In genomic region chr10:72834183-72834825, GRCh38 we compare ENCODE assay signal across 8 cellular contexts. TPM values are rescaled to one million over a fixed set of nuclear protein-coding genes. Genes with fewer than 3 reads are reported as not detected.
A peak's percentile ranks its signal among the peaks of the same experiment; 100 is the strongest.
DNase-seq lines count a peak whose midpoint lies in the region; ATAC-seq and TF ChIP-seq lines count a peak whose summit lies in the region.

No MANE protein-coding gene starts in this region.

- H3K9me3 ChIP-seq in gastroesophageal sphincter = no peaks in the 10 kb centered on the region
- H3K9me3 ChIP-seq in ovary = no peaks in the 10 kb centered on the region

- H3K4me3 ChIP-seq in BJ (ENCODE audit: low read depth, low read length) = no peak overlapping the region
- H3K4me3 ChIP-seq in gastroesophageal sphincter = no peak overlapping the region
- no peak overlapping the region for H3K4me3 ChIP-seq in ovary

- TF ChIP-seq POLR2A in gastroesophageal sphincter (IDR thresholded peaks at IDR 0.05) = no peak
- no peak for TF ChIP-seq POLR2A in ovary (IDR thresholded peaks at IDR 0.05)

- CTCF ChIA-PET in BJ (lab: Yijun Ruan, JAX) = interaction anchor here (0.6 to 5.4 kb wide), 26 partner anchors 12 to 495 kb away, joined by 3 to 62 read pairs (median 4); partner anchors contain the start of genes MCU and MICU1
- CTCF ChIA-PET in activated CD8-positive, alpha-beta T cell treated with anti-CD3 and anti-CD28 coated beads, Interleukin-2, amount 10 ng/mL, durations not matched to agents 7 days and 5 days (lab: Charles Lee) = interaction anchor here (0.6 to 5.2 kb wide), 17 partner anchors 8 to 484 kb away, joined by 3 to 98 read pairs (median 5); no protein-coding TSS in a partner anchor

- peak; percentile 46 for ATAC-seq in GM18907 (IDR thresholded peaks at IDR 0.05; ENCODE audit: unreplicated experiment)
- ATAC-seq in activated CD8-positive, alpha-beta T cell treated with anti-CD3 and anti-CD28 coated beads, Interleukin-2, amount 10 ng/mL, durations not matched to agents 7 days and 5 days = no peak
- ATAC-seq in gastroesophageal sphincter = peak; percentile 48
- ATAC-seq in HG02870 (IDR thresholded peaks at IDR 0.05; ENCODE audit: unreplicated experiment) = no peak
- ATAC-seq in GM21447 (IDR thresholded peaks at IDR 0.05; ENCODE audit: unreplicated experiment) = no peak

- no peaks in the 10 kb centered on the region for H3K4me1 Mint-ChIP-seq in activated CD8-positive, alpha-beta T cell treated with anti-CD3 and anti-CD28 coated beads, Interleukin-2, amount 10 ng/mL, durations not matched to agents 7 days and 5 days (ENCODE audit: low read depth)

- H3K27me3 Mint-ChIP-seq in activated CD8-positive, alpha-beta T cell treated with anti-CD3 and anti-CD28 coated beads, Interleukin-2, amount 10 ng/mL, durations not matched to agents 7 days and 5 days (ENCODE audit: low read depth) = no peaks in the 10 kb centered on the region

- H3K27ac ChIP-seq in gastroesophageal sphincter (no peak overlapping the region), ovary (no peak overlapping the region)

- H3K27ac Mint-ChIP-seq in activated CD8-positive, alpha-beta T cell treated with anti-CD3 and anti-CD28 coated beads, Interleukin-2, amount 10 ng/mL, durations not matched to agents 7 days and 5 days = no peak overlapping the region

- POLR2A ChIA-PET in BJ (lab: Charles Lee) = interaction anchor here (0.6 kb wide), 1 partner anchor 141 kb away, joined by 5 read pairs; no protein-coding TSS in a partner anchor
- POLR2A ChIA-PET in activated CD8-positive, alpha-beta T cell treated with anti-CD3 and anti-CD28 coated beads, Interleukin-2, amount 10 ng/mL, durations not matched to agents 7 days and 5 days (lab: Charles Lee) = interaction anchor here (0.6 to 0.7 kb wide), 2 partner anchors 463 to 470 kb away, joined by 3 to 5 read pairs; no protein-coding TSS in a partner anchor

- no peak for TF ChIP-seq EP300 in gastroesophageal sphincter (IDR thresholded peaks at IDR 0.05)
- no peak for TF ChIP-seq EP300 in ovary (IDR thresholded peaks at IDR 0.05)

- DNase-seq in BJ (ENCODE audit: low read depth) (peak; percentile 4), NCI-H2227 treated with DMSO at 0.1 percent for 48 hours (lab: John Stamatoyannopoulos, UW) (peak; percentile 37), ovary (peak in 4 of 5 donors; percentile 30 to 55 (median 47))
- peak; percentile 56 for DNase-seq in activated CD8-positive, alpha-beta T cell treated with anti-CD3 and anti-CD28 coated beads, Interleukin-2, amount 10 ng/mL, durations not matched to agents 7 days and 5 days

- H3K27me3 ChIP-seq in BJ (ENCODE audit: control insufficient read depth, insufficient read depth, low read length) = no peaks in the 10 kb centered on the region
- H3K27me3 ChIP-seq in gastroesophageal sphincter = no peaks in the 10 kb centered on the region
- H3K27me3 ChIP-seq in ovary = no peaks in the 10 kb centered on the region

- no peaks in the 10 kb centered on the region for H3K36me3 ChIP-seq in BJ (ENCODE audit: control insufficient read depth, insufficient read depth, low read length)
- peaks cover 0 to 8% of the 10 kb centered on the region in 2 donors for H3K36me3 ChIP-seq in gastroesophageal sphincter
- no peaks in the 10 kb centered on the region for H3K36me3 ChIP-seq in ovary

- intact Hi-C loops in ovary (cut with DNase I) = loop anchor here (2.0 to 10.0 kb wide), 4 partner anchors 130 to 470 kb away; partner anchors contain the start of gene MCU (in 2 of the 4)

- H3K9me3 Mint-ChIP-seq in activated CD8-positive, alpha-beta T cell treated with anti-CD3 and anti-CD28 coated beads, Interleukin-2, amount 10 ng/mL, durations not matched to agents 7 days and 5 days (ENCODE audit: insufficient read depth) = no peaks in the 10 kb centered on the region

- peak; percentile 58 for TF ChIP-seq CTCF in BJ (IDR thresholded peaks at IDR 0.05; ENCODE audit: insufficient read depth, low read depth, low read length)
- TF ChIP-seq CTCF in gastroesophageal sphincter (IDR thresholded peaks at IDR 0.05) = peak; percentile 37 to 87 (median 74)
- peak; percentile 55 to 76 (median 74) for TF ChIP-seq CTCF in ovary (IDR thresholded peaks at IDR 0.05)

- WGBS in gastroesophageal sphincter (ENCODE audit: low coverage in 1 of 2), 2 donors = 0 to 55% methylated on average over 1 to 4 of the region's 5 CpGs
- WGBS in ovary, 3 donors = 60 to 70% (median 67%) methylated on average over 5 of the region's 5 CpGs

- no peaks in the 10 kb centered on the region for H3K36me3 Mint-ChIP-seq in activated CD8-positive, alpha-beta T cell treated with anti-CD3 and anti-CD28 coated beads, Interleukin-2, amount 10 ng/mL, durations not matched to agents 7 days and 5 days (ENCODE audit: low read depth)

- H3K4me1 ChIP-seq in gastroesophageal sphincter (peaks cover 3 to 40% (median 8%) of the 10 kb centered on the region in 3 donors), ovary (ENCODE audit: insufficient read depth) (no peaks in the 10 kb centered on the region)

- no peak overlapping the region for H3K4me3 Mint-ChIP-seq in activated CD8-positive, alpha-beta T cell treated with anti-CD3 and anti-CD28 coated beads, Interleukin-2, amount 10 ng/mL, durations not matched to agents 7 days and 5 days

RNA-seq across cellular contexts. Expression of gene OIT3, which starts 59.2 kb away (rescaled TPM):
- polyA plus RNA-seq in BJ (2011; rRNA removed) (0.07 TPM in 1 of 2 replicates, not detected in the other), ovary (1 to 10 TPM in 1 of 2 donors, under 1 TPM in 1; 0.30 to 5.2 TPM)
- polyA minus RNA-seq in BJ (2011; rRNA and poly(A)+ RNA removed) = 0.09 TPM in 1 of 2 replicates, not detected in the other
- total RNA-seq in activated CD8-positive, alpha-beta T cell treated with anti-CD3 and anti-CD28 coated beads, Interleukin-2, amount 10 ng/mL, durations not matched to agents 7 days and 5 days = not detected
- total RNA-seq in gastroesophageal sphincter (under 1 TPM in 2 of 4 donors, not detected in 2; 0.12 to 0.40 TPM), ovary (under 1 TPM in 2 of 7 donors, not detected in 5; 0.10 to 0.25 TPM)

Comparison
In these comparisons a context has a peak if more than half of its experiments do, and no peak if none do; other contexts are left out.
1. DNase-seq: peak in every context shown above with its lines; median percentile 56 in activated CD8-positive, alpha-beta T cell treated with anti-CD3 and anti-CD28 coated beads, Interleukin-2, amount 10 ng/mL, durations not matched to agents 7 days and 5 days; 47 in ovary; 37 in NCI-H2227 treated with DMSO at 0.1 percent for 48 hours; 4 in BJ.
2. ATAC-seq: peak in GM18907 (single experiment) and gastroesophageal sphincter (single experiment); none in activated CD8-positive, alpha-beta T cell treated with anti-CD3 and anti-CD28 coated beads, Interleukin-2, amount 10 ng/mL, durations not matched to agents 7 days and 5 days (single experiment), HG02870 (single experiment) and GM21447 (single experiment).
3. Peak in every context shown above with its lines, with median percentiles within 50 percentile points of each other: CTCF ChIP-seq.